11 cellular contexts compared by ENCODE assay signal in the genomic region with DNA sequence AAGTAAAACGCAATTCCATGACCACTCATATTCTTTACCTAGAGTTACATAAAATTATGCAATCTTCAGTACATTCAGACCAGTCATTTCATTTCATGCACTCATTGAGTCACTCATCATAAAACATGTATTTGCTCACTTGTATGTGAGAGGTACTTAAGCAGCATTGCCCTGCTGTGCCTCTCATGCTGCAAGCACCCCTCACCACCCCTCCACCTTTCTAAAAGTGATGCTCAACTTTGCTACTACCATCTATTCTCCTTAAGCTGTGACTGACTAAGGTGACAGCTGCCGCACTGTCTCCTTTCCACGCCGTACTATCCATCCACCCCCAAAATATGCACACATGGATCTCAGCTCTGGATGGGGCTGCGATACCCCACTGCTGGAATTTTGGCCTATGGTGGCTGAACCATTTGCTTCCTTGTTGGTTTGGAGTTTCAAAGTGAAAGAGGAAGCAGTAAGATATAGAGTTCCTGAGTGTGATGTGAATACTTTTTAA. TPM values are rescaled to one million over a fixed set of nuclear protein-coding genes. Genes with fewer than 3 reads are reported as not detected.
DNase-seq lines count a peak whose midpoint lies in the region; ATAC-seq and TF ChIP-seq lines count a peak whose summit lies in the region.
"Had no signal": no experiment of that assay in that cellular context is flagged by ENCODE, and none has a peak within 500 bp of the region (broad histone marks: within the 10 kb centered on the region; RNA-seq: fewer than 3 reads in every experiment).

No MANE protein-coding gene starts in this region.

- H3K4me3 Mint-ChIP-seq in activated naive CD4-positive, alpha-beta T cell treated with anti-CD3 and anti-CD28 coated beads for 36 hours: peak overlapping the region; percentile 53
- H3K4me3 Mint-ChIP-seq in stimulated activated naive CD8-positive, alpha-beta T cell treated with anti-CD3 and anti-CD28 coated beads, Interleukin-15, amount 100 ng/mL, for 72 hours: peak overlapping the region; percentile 27 to 40

- no peaks in the 10 kb centered on the region for H3K36me3 ChIP-seq in RWPE2 (ENCODE audit: low read depth)
- H3K36me3 ChIP-seq in effector memory CD4-positive, alpha-beta T cell (ENCODE audit: control insufficient read depth, insufficient read depth, low read length): peaks cover 13% of the 10 kb centered on the region

- H3K27ac ChIP-seq in RWPE2 (ENCODE audit: poor library complexity, severe bottlenecking): no peak overlapping the region
- peak overlapping the region; percentile 11 for H3K27ac ChIP-seq in effector memory CD4-positive, alpha-beta T cell (ENCODE audit: insufficient read depth, low read length, poor library complexity, severe bottlenecking)

- intact Hi-C loops in activated naive CD4-positive, alpha-beta T cell treated with anti-CD3 and anti-CD28 coated beads for 36 hours (cut with micrococcal nuclease): loop anchor here (1.0 to 10.0 kb wide), 10 partner anchors 15 to 953 kb away; partner anchors contain the start of genes APLF, FBXO48, PNO1 and PPP3R1

- H3K9me3 Mint-ChIP-seq in activated naive CD4-positive, alpha-beta T cell treated with anti-CD3 and anti-CD28 coated beads for 36 hours: no peaks in the 10 kb centered on the region
- H3K9me3 Mint-ChIP-seq in stimulated activated naive CD8-positive, alpha-beta T cell treated with anti-CD3 and anti-CD28 coated beads, Interleukin-15, amount 100 ng/mL, for 72 hours: peaks cover 0 to 5% of the 10 kb centered on the region in 2 donors

- ATAC-seq in RWPE2 (ENCODE audit: low read depth) (peak; percentile 66), HG02970 (IDR thresholded peaks at IDR 0.05; ENCODE audit: low FRiP score, unreplicated experiment) (no peak), HG02678 (IDR thresholded peaks at IDR 0.05; ENCODE audit: unreplicated experiment) (no peak)
- ATAC-seq in stimulated activated naive CD8-positive, alpha-beta T cell treated with anti-CD3 and anti-CD28 coated beads, Interleukin-15, amount 100 ng/mL, for 72 hours: peak; percentile 47

- H3K4me1 Mint-ChIP-seq in activated naive CD4-positive, alpha-beta T cell treated with anti-CD3 and anti-CD28 coated beads for 36 hours (ENCODE audit: low read depth): peaks cover 84% of the 10 kb centered on the region
- H3K4me1 Mint-ChIP-seq in stimulated activated naive CD8-positive, alpha-beta T cell treated with anti-CD3 and anti-CD28 coated beads, Interleukin-15, amount 100 ng/mL, for 72 hours: peaks cover 93% of the 10 kb centered on the region

- peak; percentile 44 for DNase-seq in activated naive CD4-positive, alpha-beta T cell treated with anti-CD3 and anti-CD28 coated beads for 36 hours
- no peak for DNase-seq in activated naive CD4-positive, alpha-beta T cell (lab: John Stamatoyannopoulos, UW)
- DNase-seq in RWPE2 (ENCODE audit: low spot score) (no peak), SW 1271 (lab: John Stamatoyannopoulos, UW) (no peak)
- DNase-seq in effector memory CD4-positive, alpha-beta T cell: no peak
- DNase-seq in stimulated activated naive CD8-positive, alpha-beta T cell treated with anti-CD3 and anti-CD28 coated beads, Interleukin-15, amount 100 ng/mL, for 72 hours: no peak
- DNase-seq: H7, NCI-H1930, occipital lobe had no signal

- CTCF ChIA-PET in activated naive CD4-positive, alpha-beta T cell treated with anti-CD3 and anti-CD28 coated beads for 36 hours (lab: Charles Lee): interaction anchor here (1.1 to 8.7 kb wide), 11 partner anchors 8 to 275 kb away, joined by 3 to 76 read pairs (median 6); partner anchors contain the start of genes APLF and FBXO48

- H3K4me1 ChIP-seq in RWPE2 (ENCODE audit: insufficient read depth, poor library complexity, severe bottlenecking): peaks cover 14% of the 10 kb centered on the region
- H3K4me1 ChIP-seq in effector memory CD4-positive, alpha-beta T cell (ENCODE audit: control insufficient read depth, insufficient read depth, low read length, poor library complexity, severe bottlenecking): peaks cover 69% of the 10 kb centered on the region

- H3K27ac Mint-ChIP-seq in activated naive CD4-positive, alpha-beta T cell treated with anti-CD3 and anti-CD28 coated beads for 36 hours: peak overlapping the region; percentile 91
- peak overlapping the region in 1 of 2 donors; percentile 27 for H3K27ac Mint-ChIP-seq in stimulated activated naive CD8-positive, alpha-beta T cell treated with anti-CD3 and anti-CD28 coated beads, Interleukin-15, amount 100 ng/mL, for 72 hours

- H3K9me3 ChIP-seq in RWPE2 (ENCODE audit: severe bottlenecking): no peaks in the 10 kb centered on the region
- no peaks in the 10 kb centered on the region for H3K9me3 ChIP-seq in effector memory CD4-positive, alpha-beta T cell (ENCODE audit: control insufficient read depth, low read length)

- H3K27me3 ChIP-seq in RWPE2 (ENCODE audit: insufficient read depth, poor library complexity, severe bottlenecking): no peaks in the 10 kb centered on the region
- no peaks in the 10 kb centered on the region for H3K27me3 ChIP-seq in effector memory CD4-positive, alpha-beta T cell (replicated peaks; ENCODE audit: control insufficient read depth, insufficient read depth, low read length, poor library complexity, severe bottlenecking)

- H3K27me3 Mint-ChIP-seq in activated naive CD4-positive, alpha-beta T cell treated with anti-CD3 and anti-CD28 coated beads for 36 hours (ENCODE audit: low read depth): no peaks in the 10 kb centered on the region
- no peaks in the 10 kb centered on the region for H3K27me3 Mint-ChIP-seq in stimulated activated naive CD8-positive, alpha-beta T cell treated with anti-CD3 and anti-CD28 coated beads, Interleukin-15, amount 100 ng/mL, for 72 hours

- H3K36me3 Mint-ChIP-seq in activated naive CD4-positive, alpha-beta T cell treated with anti-CD3 and anti-CD28 coated beads for 36 hours (ENCODE audit: low read depth): peaks cover 37% of the 10 kb centered on the region

- no peak overlapping the region for H3K4me3 ChIP-seq in RWPE2 (ENCODE audit: severe bottlenecking)
- no peak overlapping the region for H3K4me3 ChIP-seq in effector memory CD4-positive, alpha-beta T cell (ENCODE audit: insufficient read depth, low read depth, low read length, poor library complexity, severe bottlenecking)

- TF ChIP-seq CTCF in RWPE2 (IDR thresholded peaks at IDR 0.05; ENCODE audit: poor library complexity, severe bottlenecking): no peak

RNA-seq across cellular contexts. Expression of gene ARHGAP25, which starts 7.2 kb away (rescaled TPM):
- total RNA-seq in activated naive CD4-positive, alpha-beta T cell treated with anti-CD3 and anti-CD28 coated beads for 36 hours: 10 to 100 TPM; 43.0 to 46.7 TPM

Comparison
In these comparisons a context has a peak if more than half of its experiments do, and no peak if none do; other contexts are left out.
1. ATAC-seq: peak in RWPE2 (single experiment) and stimulated activated naive CD8-positive, alpha-beta T cell treated with anti-CD3 and anti-CD28 coated beads, Interleukin-15, amount 100 ng/mL, for 72 hours (single experiment); none in HG02970 (single experiment) and HG02678 (single experiment).